Comparison of ENCODE assay signal across 37 cellular contexts in genomic region chr21:16115461-16115860, GRCh38.
"Had no signal": no experiment of that assay in that cellular context is flagged by ENCODE, and none has a peak within 500 bp of the region (broad histone marks: within the 10 kb centered on the region; RNA-seq: fewer than 3 reads in every experiment).

No MANE protein-coding gene starts in this region.

- H3K36me3 Mint-ChIP-seq: activated CD4-positive, alpha-beta memory T cell treated with anti-CD3 and anti-CD28 coated beads for 36 hours; activated naive CD4-positive, alpha-beta T cell treated with anti-CD3 and anti-CD28 coated beads, Interleukin-2, amount 10 ng/mL, durations not matched to agents 7 days and 5 days; activated naive CD8-positive, alpha-beta T cell had no signal

- H3K4me3 ChIP-seq: MG63, PC-9 had no signal

- H3K27me3 Mint-ChIP-seq: activated B cell treated with CpG ODN at 0.5 μM for 24 hours; activated CD4-positive, alpha-beta memory T cell treated with anti-CD3 and anti-CD28 coated beads for 36 hours; activated naive CD4-positive, alpha-beta T cell treated with anti-CD3 and anti-CD28 coated beads, Interleukin-2, amount 10 ng/mL, durations not matched to agents 7 days and 5 days; activated naive CD8-positive, alpha-beta T cell; activated naive CD8-positive, alpha-beta T cell treated with anti-CD3 and anti-CD28 coated beads, Interleukin-2, amount 50 U/mL, for 24 hours; brain had no signal

- H3K27me3 ChIP-seq: MG63 had no signal

- H3K27ac ChIP-seq: PC-9, RWPE1, VCaP had no signal

- H3K27ac Mint-ChIP-seq: activated B cell treated with CpG ODN at 0.5 μM for 24 hours; activated CD4-positive, alpha-beta memory T cell treated with anti-CD3 and anti-CD28 coated beads for 36 hours; activated naive CD4-positive, alpha-beta T cell treated with anti-CD3 and anti-CD28 coated beads, Interleukin-2, amount 10 ng/mL, durations not matched to agents 7 days and 5 days; activated naive CD8-positive, alpha-beta T cell; activated naive CD8-positive, alpha-beta T cell treated with anti-CD3 and anti-CD28 coated beads, Interleukin-2, amount 50 U/mL, for 24 hours had no signal

- ATAC-seq: activated naive CD8-positive, alpha-beta T cell treated with anti-CD3 and anti-CD28 coated beads, Interleukin-2, amount 50 U/mL, for 24 hours; Right ventricle myocardium inferior; SK-N-SH treated with all-trans-retinoic acid at 6 μM for 48 hours had no signal

- H3K4me1 Mint-ChIP-seq: activated B cell treated with CpG ODN at 0.5 μM for 24 hours; activated naive CD4-positive, alpha-beta T cell treated with anti-CD3 and anti-CD28 coated beads, Interleukin-2, amount 10 ng/mL, durations not matched to agents 7 days and 5 days; activated naive CD8-positive, alpha-beta T cell treated with anti-CD3 and anti-CD28 coated beads, Interleukin-2, amount 50 U/mL, for 24 hours had no signal

- H3K4me2 ChIP-seq: PC-9 had no signal

- DNase-seq: activated B cell treated with CpG ODN at 0.5 μM for 24 hours; activated CD4-positive, alpha-beta memory T cell treated with anti-CD3 and anti-CD28 coated beads for 36 hours; activated CD4-positive, alpha-beta T cell treated with anti-CD3 and anti-CD28 coated beads for 4 hours; activated CD4-positive, alpha-beta T cell treated with anti-CD3 and anti-CD28 coated beads, Interleukin-2, amount 50 U/mL, for 1 hour; activated CD4-positive, CD25-positive, alpha-beta regulatory T cell treated with anti-CD3 and anti-CD28 coated beads, Interleukin-2, amount 50 U/mL, for 72 hours; activated CD8-positive, alpha-beta memory T cell treated with anti-CD3 and anti-CD28 coated beads, Interleukin-2, amount 50 U/mL, for 48 hours; activated effector memory CD4-positive, alpha-beta T cell treated with Interleukin-2 at 50 U/mL for 16 hours; activated naive CD4-positive, alpha-beta T cell treated with anti-CD3 and anti-CD28 coated beads, Interleukin-2, amount 10 ng/mL, durations not matched to agents 7 days and 5 days; activated naive CD8-positive, alpha-beta T cell treated with anti-CD3 and anti-CD28 coated beads, Interleukin-2, amount 50 U/mL, for 24 hours; activated T-cell treated with anti-CD3 and anti-CD28 coated beads, Interleukin-2, amount 50 U/mL, for 48 hours; anterior cingulate cortex; caudate nucleus; Kasumi-1; KG1; MG63; NCI-H1048; NCI-H1105 treated with DMSO at 0.1 percent for 48 hours; NCI-H1436 treated with DMSO at 0.1 percent for 48 hours; NCI-H187; NCI-H2029 treated with DMSO at 0.1 percent for 48 hours; NCI-H2107; NCI-H2171; NCI-H510A; NCI-H526; NCI-H748 treated with DMSO at 0.1 percent for 48 hours; NK-92 treated with Interleukin-12 subunit alpha and Interleukin-12 subunit beta, amount 100 ng/mL, for 24 hours; PC-9; SIG-M5; T-helper 1 cell; T-helper 2 cell; T-helper 9 cell had no signal

- H3K4me3 Mint-ChIP-seq: activated B cell treated with CpG ODN at 0.5 μM for 24 hours; activated CD4-positive, alpha-beta memory T cell treated with anti-CD3 and anti-CD28 coated beads for 36 hours; activated naive CD4-positive, alpha-beta T cell treated with anti-CD3 and anti-CD28 coated beads, Interleukin-2, amount 10 ng/mL, durations not matched to agents 7 days and 5 days; activated naive CD8-positive, alpha-beta T cell; activated naive CD8-positive, alpha-beta T cell treated with anti-CD3 and anti-CD28 coated beads, Interleukin-2, amount 50 U/mL, for 24 hours; brain had no signal

- H2AFZ ChIP-seq: PC-9 had no signal

- H3K9me3 Mint-ChIP-seq: activated naive CD4-positive, alpha-beta T cell treated with anti-CD3 and anti-CD28 coated beads, Interleukin-2, amount 10 ng/mL, durations not matched to agents 7 days and 5 days had no signal
